1 cellular context compared by ENCODE assay signal in the genomic region with DNA sequence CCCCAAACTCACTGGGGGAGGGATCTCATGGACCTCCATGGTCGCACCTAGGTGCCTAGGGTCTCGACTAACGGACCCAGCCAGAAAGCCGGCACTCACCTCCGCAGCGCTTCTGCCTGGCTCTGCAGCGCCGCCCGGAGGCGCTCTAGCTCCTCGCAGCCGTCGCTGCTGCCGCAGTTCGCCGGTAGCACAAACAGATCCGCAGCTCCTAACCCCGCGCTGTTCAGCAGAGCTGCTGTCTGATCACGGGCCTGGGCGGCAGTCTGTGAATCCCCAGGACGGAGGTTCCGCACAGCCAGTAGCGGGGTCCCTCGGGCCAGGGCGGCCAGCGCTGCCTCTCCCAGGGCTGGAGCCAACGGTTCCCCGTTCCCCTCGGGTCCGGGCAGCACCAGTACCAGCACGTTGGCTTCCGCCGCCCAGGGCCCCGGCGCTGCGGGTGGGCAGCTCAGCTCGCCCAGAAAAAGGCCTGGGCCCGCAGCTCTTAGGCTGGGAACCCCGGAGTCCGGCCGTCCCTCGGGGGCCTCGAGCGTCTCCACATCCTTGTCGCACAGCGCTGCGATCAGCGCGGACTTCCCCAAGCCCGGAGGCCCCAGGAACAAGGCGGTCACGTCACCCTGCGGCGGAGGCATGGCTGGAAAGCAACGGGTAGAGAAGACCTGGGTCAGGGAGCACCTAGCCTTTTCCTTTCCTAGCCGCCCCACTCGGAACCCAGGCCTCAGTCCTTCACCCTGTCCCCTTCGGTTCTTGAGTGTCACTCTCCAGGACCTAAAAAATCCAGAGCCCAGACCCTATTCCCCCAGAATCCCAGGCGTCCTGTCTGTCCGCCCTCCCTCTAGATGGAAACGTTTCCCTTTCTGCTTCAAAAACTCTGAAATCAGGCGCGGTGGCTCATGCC.
A peak's percentile ranks its signal among the peaks of the same experiment; 100 is the strongest.
TF ChIP-seq lines count a peak whose summit lies in the region.

No MANE protein-coding gene starts in this region.

TF ChIP-seq in K562, 482 proteins besides CTCF, POLR2A, EP300 and RAD21 (continued from another document and continues in another):
- peak; percentile 48; the same call in 1 of the 2 replicates for TF ChIP-seq THAP12 (CRISPR knock-in tag; IDR thresholded peaks at IDR 0.05)
- TF ChIP-seq, protein P1, sequence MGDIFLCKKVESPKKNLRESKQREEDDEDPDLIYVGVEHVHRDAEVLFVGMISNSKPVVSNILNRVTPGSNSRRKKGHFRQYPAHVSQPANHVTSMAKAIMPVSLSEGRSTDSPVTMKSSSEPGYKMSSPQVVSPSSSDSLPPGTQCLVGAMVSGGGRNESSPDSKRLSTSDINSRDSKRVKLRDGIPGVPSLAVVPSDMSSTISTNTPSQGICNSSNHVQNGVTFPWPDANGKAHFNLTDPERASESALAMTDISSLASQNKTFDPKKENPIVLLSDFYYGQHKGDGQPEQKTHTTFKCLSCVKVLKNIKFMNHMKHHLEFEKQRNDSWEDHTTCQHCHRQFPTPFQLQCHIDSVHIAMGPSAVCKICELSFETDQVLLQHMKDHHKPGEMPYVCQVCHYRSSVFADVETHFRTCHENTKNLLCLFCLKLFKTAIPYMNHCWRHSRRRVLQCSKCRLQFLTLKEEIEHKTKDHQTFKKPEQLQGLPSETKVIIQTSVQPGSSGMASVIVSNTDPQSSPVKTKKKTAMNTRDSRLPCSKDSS (IDR thresholded peaks at IDR 0.05; ENCODE audit: low read depth, partially characterized antibody): no peak
- no peak for TF ChIP-seq RFX1 (IDR thresholded peaks at IDR 0.05)
- TF ChIP-seq SIX5 (IDR thresholded peaks at IDR 0.05; ENCODE audit: borderline replicate concordance in 1 of 2, insufficient read depth in 1 of 2, low read depth in 1 of 2, low read length in 2 of 2): no peak
- peak in 1 of 2 experiments; percentile 29; a peak in 1 of 4 replicates for TF ChIP-seq SIN3A (IDR thresholded peaks at IDR 0.05; ENCODE audit: borderline replicate concordance in 2 of 2, control insufficient read depth in 1 of 2, low read depth in 2 of 2, low read length in 2 of 2)
- no peak for TF ChIP-seq HMGN3 (IDR thresholded peaks at IDR 0.05; ENCODE audit: borderline replicate concordance, extremely low read depth, insufficient read length, low read depth, low read length)
- no peak for TF ChIP-seq SNRNP70 (optimal IDR thresholded peaks at IDR 0.05; ENCODE audit: low read depth, low read length)
- TF ChIP-seq CXXC5 (CRISPR knock-in tag; IDR thresholded peaks at IDR 0.05): peak; percentile 24; the same call in 1 of the 2 replicates
- TF ChIP-seq ZNF699 (CRISPR knock-in tag; IDR thresholded peaks at IDR 0.05; ENCODE audit: insufficient replicate concordance): no peak
- TF ChIP-seq, protein P2, sequence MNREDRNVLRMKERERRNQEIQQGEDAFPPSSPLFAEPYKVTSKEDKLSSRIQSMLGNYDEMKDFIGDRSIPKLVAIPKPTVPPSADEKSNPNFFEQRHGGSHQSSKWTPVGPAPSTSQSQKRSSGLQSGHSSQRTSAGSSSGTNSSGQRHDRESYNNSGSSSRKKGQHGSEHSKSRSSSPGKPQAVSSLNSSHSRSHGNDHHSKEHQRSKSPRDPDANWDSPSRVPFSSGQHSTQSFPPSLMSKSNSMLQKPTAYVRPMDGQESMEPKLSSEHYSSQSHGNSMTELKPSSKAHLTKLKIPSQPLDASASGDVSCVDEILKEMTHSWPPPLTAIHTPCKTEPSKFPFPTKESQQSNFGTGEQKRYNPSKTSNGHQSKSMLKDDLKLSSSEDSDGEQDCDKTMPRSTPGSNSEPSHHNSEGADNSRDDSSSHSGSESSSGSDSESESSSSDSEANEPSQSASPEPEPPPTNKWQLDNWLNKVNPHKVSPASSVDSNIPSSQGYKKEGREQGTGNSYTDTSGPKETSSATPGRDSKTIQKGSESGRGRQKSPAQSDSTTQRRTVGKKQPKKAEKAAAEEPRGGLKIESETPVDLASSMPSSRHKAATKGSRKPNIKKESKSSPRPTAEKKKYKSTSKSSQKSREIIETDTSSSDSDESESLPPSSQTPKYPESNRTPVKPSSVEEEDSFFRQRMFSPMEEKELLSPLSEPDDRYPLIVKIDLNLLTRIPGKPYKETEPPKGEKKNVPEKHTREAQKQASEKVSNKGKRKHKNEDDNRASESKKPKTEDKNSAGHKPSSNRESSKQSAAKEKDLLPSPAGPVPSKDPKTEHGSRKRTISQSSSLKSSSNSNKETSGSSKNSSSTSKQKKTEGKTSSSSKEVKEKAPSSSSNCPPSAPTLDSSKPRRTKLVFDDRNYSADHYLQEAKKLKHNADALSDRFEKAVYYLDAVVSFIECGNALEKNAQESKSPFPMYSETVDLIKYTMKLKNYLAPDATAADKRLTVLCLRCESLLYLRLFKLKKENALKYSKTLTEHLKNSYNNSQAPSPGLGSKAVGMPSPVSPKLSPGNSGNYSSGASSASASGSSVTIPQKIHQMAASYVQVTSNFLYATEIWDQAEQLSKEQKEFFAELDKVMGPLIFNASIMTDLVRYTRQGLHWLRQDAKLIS (CRISPR knock-in tag; IDR thresholded peaks at IDR 0.05): no peak
- peak; percentile 29 for TF ChIP-seq CTCFL (IDR thresholded peaks at IDR 0.05; ENCODE audit: borderline replicate concordance, insufficient read depth, low read depth, low read length, poor library complexity, severe bottlenecking)
- TF ChIP-seq, protein P3, sequence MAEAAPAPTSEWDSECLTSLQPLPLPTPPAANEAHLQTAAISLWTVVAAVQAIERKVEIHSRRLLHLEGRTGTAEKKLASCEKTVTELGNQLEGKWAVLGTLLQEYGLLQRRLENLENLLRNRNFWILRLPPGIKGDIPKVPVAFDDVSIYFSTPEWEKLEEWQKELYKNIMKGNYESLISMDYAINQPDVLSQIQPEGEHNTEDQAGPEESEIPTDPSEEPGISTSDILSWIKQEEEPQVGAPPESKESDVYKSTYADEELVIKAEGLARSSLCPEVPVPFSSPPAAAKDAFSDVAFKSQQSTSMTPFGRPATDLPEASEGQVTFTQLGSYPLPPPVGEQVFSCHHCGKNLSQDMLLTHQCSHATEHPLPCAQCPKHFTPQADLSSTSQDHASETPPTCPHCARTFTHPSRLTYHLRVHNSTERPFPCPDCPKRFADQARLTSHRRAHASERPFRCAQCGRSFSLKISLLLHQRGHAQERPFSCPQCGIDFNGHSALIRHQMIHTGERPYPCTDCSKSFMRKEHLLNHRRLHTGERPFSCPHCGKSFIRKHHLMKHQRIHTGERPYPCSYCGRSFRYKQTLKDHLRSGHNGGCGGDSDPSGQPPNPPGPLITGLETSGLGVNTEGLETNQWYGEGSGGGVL (CRISPR knock-in tag; IDR thresholded peaks at IDR 0.05): no peak
- TF ChIP-seq, protein P4, sequence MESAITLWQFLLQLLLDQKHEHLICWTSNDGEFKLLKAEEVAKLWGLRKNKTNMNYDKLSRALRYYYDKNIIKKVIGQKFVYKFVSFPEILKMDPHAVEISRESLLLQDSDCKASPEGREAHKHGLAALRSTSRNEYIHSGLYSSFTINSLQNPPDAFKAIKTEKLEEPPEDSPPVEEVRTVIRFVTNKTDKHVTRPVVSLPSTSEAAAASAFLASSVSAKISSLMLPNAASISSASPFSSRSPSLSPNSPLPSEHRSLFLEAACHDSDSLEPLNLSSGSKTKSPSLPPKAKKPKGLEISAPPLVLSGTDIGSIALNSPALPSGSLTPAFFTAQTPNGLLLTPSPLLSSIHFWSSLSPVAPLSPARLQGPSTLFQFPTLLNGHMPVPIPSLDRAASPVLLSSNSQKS (CRISPR knock-in tag; IDR thresholded peaks at IDR 0.05): no peak
- peak; percentile 38; the same call in 1 of the 2 replicates for TF ChIP-seq PHF8 (IDR thresholded peaks at IDR 0.05; ENCODE audit: borderline replicate concordance, low read length)
- TF ChIP-seq ZFP30 (CRISPR knock-in tag; IDR thresholded peaks at IDR 0.05; ENCODE audit: borderline replicate concordance): no peak
- TF ChIP-seq ZNF12 (CRISPR knock-in tag; IDR thresholded peaks at IDR 0.05): peak; percentile 78; the same call in 1 of the 2 replicates
- no peak for TF ChIP-seq RBM17 (IDR thresholded peaks at IDR 0.05; ENCODE audit: borderline replicate concordance, low read depth, low read length)
- TF ChIP-seq KDM1A (IDR thresholded peaks at IDR 0.05): no peak
- no peak for TF ChIP-seq SMARCA4 (IDR thresholded peaks at IDR 0.05)
- no peak for TF ChIP-seq ZNF347 (CRISPR knock-in tag; IDR thresholded peaks at IDR 0.05; ENCODE audit: low read depth)
- TF ChIP-seq, protein P5, sequence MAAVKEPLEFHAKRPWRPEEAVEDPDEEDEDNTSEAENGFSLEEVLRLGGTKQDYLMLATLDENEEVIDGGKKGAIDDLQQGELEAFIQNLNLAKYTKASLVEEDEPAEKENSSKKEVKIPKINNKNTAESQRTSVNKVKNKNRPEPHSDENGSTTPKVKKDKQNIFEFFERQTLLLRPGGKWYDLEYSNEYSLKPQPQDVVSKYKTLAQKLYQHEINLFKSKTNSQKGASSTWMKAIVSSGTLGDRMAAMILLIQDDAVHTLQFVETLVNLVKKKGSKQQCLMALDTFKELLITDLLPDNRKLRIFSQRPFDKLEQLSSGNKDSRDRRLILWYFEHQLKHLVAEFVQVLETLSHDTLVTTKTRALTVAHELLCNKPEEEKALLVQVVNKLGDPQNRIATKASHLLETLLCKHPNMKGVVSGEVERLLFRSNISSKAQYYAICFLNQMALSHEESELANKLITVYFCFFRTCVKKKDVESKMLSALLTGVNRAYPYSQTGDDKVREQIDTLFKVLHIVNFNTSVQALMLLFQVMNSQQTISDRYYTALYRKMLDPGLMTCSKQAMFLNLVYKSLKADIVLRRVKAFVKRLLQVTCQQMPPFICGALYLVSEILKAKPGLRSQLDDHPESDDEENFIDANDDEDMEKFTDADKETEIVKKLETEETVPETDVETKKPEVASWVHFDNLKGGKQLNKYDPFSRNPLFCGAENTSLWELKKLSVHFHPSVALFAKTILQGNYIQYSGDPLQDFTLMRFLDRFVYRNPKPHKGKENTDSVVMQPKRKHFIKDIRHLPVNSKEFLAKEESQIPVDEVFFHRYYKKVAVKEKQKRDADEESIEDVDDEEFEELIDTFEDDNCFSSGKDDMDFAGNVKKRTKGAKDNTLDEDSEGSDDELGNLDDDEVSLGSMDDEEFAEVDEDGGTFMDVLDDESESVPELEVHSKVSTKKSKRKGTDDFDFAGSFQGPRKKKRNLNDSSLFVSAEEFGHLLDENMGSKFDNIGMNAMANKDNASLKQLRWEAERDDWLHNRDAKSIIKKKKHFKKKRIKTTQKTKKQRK (IDR thresholded peaks at IDR 0.05; ENCODE audit: borderline replicate concordance, low read depth, low read length): no peak
- TF ChIP-seq HNRNPL (IDR thresholded peaks at IDR 0.05; ENCODE audit: low read depth, low read length): no peak
- no peak for TF ChIP-seq ZNF175 (CRISPR knock-in tag; IDR thresholded peaks at IDR 0.05; ENCODE audit: low read depth)
- TF ChIP-seq BHLHE40 (IDR thresholded peaks at IDR 0.05; ENCODE audit: low read length): no peak
- TF ChIP-seq ZNF146 (CRISPR knock-in tag; IDR thresholded peaks at IDR 0.05; ENCODE audit: unreplicated experiment): no peak
- peak; percentile 53 for TF ChIP-seq SAP30 (IDR thresholded peaks at IDR 0.05; ENCODE audit: borderline replicate concordance, insufficient read depth, low read depth, low read length, poor library complexity, severe bottlenecking)
- TF ChIP-seq, protein P6, sequence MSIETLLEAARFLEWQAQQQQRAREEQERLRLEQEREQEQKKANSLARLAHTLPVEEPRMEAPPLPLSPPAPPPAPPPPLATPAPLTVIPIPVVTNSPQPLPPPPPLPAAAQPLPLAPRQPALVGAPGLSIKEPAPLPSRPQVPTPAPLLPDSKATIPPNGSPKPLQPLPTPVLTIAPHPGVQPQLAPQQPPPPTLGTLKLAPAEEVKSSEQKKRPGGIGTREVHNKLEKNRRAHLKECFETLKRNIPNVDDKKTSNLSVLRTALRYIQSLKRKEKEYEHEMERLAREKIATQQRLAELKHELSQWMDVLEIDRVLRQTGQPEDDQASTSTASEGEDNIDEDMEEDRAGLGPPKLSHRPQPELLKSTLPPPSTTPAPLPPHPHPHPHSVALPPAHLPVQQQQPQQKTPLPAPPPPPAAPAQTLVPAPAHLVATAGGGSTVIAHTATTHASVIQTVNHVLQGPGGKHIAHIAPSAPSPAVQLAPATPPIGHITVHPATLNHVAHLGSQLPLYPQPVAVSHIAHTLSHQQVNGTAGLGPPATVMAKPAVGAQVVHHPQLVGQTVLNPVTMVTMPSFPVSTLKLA (conservative IDR thresholded peaks at IDR 0.05): no peak
- TF ChIP-seq, protein P7, sequence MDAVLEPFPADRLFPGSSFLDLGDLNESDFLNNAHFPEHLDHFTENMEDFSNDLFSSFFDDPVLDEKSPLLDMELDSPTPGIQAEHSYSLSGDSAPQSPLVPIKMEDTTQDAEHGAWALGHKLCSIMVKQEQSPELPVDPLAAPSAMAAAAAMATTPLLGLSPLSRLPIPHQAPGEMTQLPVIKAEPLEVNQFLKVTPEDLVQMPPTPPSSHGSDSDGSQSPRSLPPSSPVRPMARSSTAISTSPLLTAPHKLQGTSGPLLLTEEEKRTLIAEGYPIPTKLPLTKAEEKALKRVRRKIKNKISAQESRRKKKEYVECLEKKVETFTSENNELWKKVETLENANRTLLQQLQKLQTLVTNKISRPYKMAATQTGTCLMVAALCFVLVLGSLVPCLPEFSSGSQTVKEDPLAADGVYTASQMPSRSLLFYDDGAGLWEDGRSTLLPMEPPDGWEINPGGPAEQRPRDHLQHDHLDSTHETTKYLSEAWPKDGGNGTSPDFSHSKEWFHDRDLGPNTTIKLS (IDR thresholded peaks at IDR 0.05; ENCODE audit: borderline replicate concordance, low read depth): no peak
- no peak for TF ChIP-seq RBBP5 (IDR thresholded peaks at IDR 0.05; ENCODE audit: borderline replicate concordance, insufficient read depth, low read length, poor library complexity, severe bottlenecking)
- peak; percentile 70 for TF ChIP-seq GABPB1 (CRISPR knock-in tag; IDR thresholded peaks at IDR 0.05)
